In genomic region chr1:28553229-28553930, GRCh38 we compare ENCODE assay signal across 1 cellular context.
TF ChIP-seq lines count a peak whose summit lies in the region.

No MANE protein-coding gene starts in this region.

TF ChIP-seq in endothelial cell of umbilical vein, 7 proteins besides CTCF, POLR2A, EP300 and RAD21:
- TF ChIP-seq POLR2AphosphoS5 (IDR thresholded peaks at IDR 0.05; ENCODE audit: insufficient read depth, low read depth, low read length) (peak; percentile 14), MYC (IDR thresholded peaks at IDR 0.05; ENCODE audit: low read depth, low read length) (no peak), GATA2 (IDR thresholded peaks at IDR 0.05; ENCODE audit: insufficient read depth, insufficient read length, low read depth, low read length) (no peak), FOS (IDR thresholded peaks at IDR 0.05; ENCODE audit: borderline replicate concordance, insufficient read depth, low read length) (no peak)
